20 cellular contexts compared by ENCODE assay signal in genomic region chr1:64959973-64960372, GRCh38. TPM values are rescaled to one million over a fixed set of nuclear protein-coding genes. Genes with fewer than 3 reads are reported as not detected.
A peak's percentile ranks its signal among the peaks of the same experiment; 100 is the strongest.
DNase-seq lines count a peak whose midpoint lies in the region; ATAC-seq and TF ChIP-seq lines count a peak whose summit lies in the region.
"Had no signal": no experiment of that assay in that cellular context is flagged by ENCODE, and none has a peak within 500 bp of the region (broad histone marks: within the 10 kb centered on the region; RNA-seq: fewer than 3 reads in every experiment).

No MANE protein-coding gene starts in this region.

- no peak for TF ChIP-seq EP300 in upper lobe of left lung (IDR thresholded peaks at IDR 0.05)

- H3K4me3 Mint-ChIP-seq in CD4-positive, CD25-positive, alpha-beta regulatory T cell: peak overlapping the region; percentile 76 to 95 (median 92)
- H3K4me3 Mint-ChIP-seq in T-helper 17 cell (peak overlapping the region; percentile 92), immature natural killer cell (peak overlapping the region in 4 of 5 donors; percentile 91 to 96 (median 92))
- H3K4me3 Mint-ChIP-seq: HFFc6 had no signal

- H3K36me3 ChIP-seq in A673 (ENCODE audit: insufficient read depth, low read length, poor library complexity, severe bottlenecking) (peaks cover 9% of the 10 kb centered on the region), upper lobe of left lung (no peaks in the 10 kb centered on the region)
- H3K36me3 ChIP-seq in CD4-positive, CD25-positive, alpha-beta regulatory T cell (ENCODE audit: control insufficient read depth, insufficient read depth, low read length): peaks cover 9% of the 10 kb centered on the region
- H3K36me3 ChIP-seq: ascending aorta, SJCRH30, vagina had no signal

- H3K27ac ChIP-seq in A673 (ENCODE audit: low read depth, low read length, poor library complexity, severe bottlenecking) (peak overlapping the region; percentile 7), upper lobe of left lung (no peak overlapping the region)
- peak overlapping the region; percentile 18 for H3K27ac ChIP-seq in CD4-positive, CD25-positive, alpha-beta regulatory T cell (ENCODE audit: insufficient read depth, low read length, poor library complexity, severe bottlenecking)
- H3K27ac ChIP-seq: ascending aorta, parathyroid adenoma, SJCRH30, vagina had no signal

- H3K9me3 Mint-ChIP-seq in CD4-positive, CD25-positive, alpha-beta regulatory T cell: no peaks in the 10 kb centered on the region
- no peaks in the 10 kb centered on the region for H3K9me3 Mint-ChIP-seq in immature natural killer cell
- H3K9me3 Mint-ChIP-seq: HFFc6 had no signal

- CTCF ChIA-PET in A673 (lab: Charles Lee): no interaction called here

- no peaks in the 10 kb centered on the region for H3K9me3 ChIP-seq in A673 (ENCODE audit: low read depth, low read length, poor library complexity, severe bottlenecking)
- H3K9me3 ChIP-seq in CD4-positive, CD25-positive, alpha-beta regulatory T cell (ENCODE audit: control insufficient read depth in 2 of 2, low read length in 2 of 2): no peaks in the 10 kb centered on the region
- H3K9me3 ChIP-seq in T-helper 17 cell (ENCODE audit: control insufficient read depth, low read length, poor library complexity, severe bottlenecking): no peaks in the 10 kb centered on the region
- no peaks in the 10 kb centered on the region for H3K9me3 ChIP-seq in upper lobe of left lung
- H3K9me3 ChIP-seq: ascending aorta, SJCRH30, vagina had no signal

- DNase-seq in A673 (ENCODE audit: low spot score) (no peak), T-helper 17 cell (no peak), immature natural killer cell (no peak), upper lobe of left lung (no peak), HuH-7 (ENCODE audit: low spot score) (no peak)
- DNase-seq in CD4-positive, CD25-positive, alpha-beta regulatory T cell: no peak
- DNase-seq: activated CD4-positive, CD25-positive, alpha-beta regulatory T cell treated with anti-CD3 and anti-CD28 coated beads, Interleukin-2, amount 50 U/mL, for 72 hours; GDM1; glutamatergic neuron; HFFc6; NCI-H1417; NCI-H2171; NCI-H774; SJCRH30; stimulated activated CD4-positive, alpha-beta T cell treated with anti-CD3 and anti-CD28 coated beads, Interleukin-2, amount 100 ng/mL, for 48 hours; T-helper 9 cell had no signal

- intact Hi-C loops in A673 (cut with micrococcal nuclease; ENCODE audit: unreplicated experiment): loop anchor here (5.0 kb wide), 1 partner anchor 33 kb away; no protein-coding TSS in a partner anchor

- H3K36me3 Mint-ChIP-seq in CD4-positive, CD25-positive, alpha-beta regulatory T cell: no peaks in the 10 kb centered on the region
- H3K36me3 Mint-ChIP-seq in T-helper 17 cell (ENCODE audit: low read depth) (no peaks in the 10 kb centered on the region), immature natural killer cell (peaks cover 0 to 3% (median 0%) of the 10 kb centered on the region in 3 donors)

- POLR2A ChIA-PET in A673 (lab: Charles Lee; ENCODE audit: low non-redundant PET): no interaction called here

- peak overlapping the region in 2 of 3 donors; percentile 75 to 85 for H3K27ac Mint-ChIP-seq in CD4-positive, CD25-positive, alpha-beta regulatory T cell
- no peak overlapping the region for H3K27ac Mint-ChIP-seq in T-helper 17 cell
- H3K27ac Mint-ChIP-seq in immature natural killer cell: peak overlapping the region in 3 of 6 donors; percentile 92 to 94 (median 93)
- H3K27ac Mint-ChIP-seq: HFFc6 had no signal

- H3K4me1 ChIP-seq in A673 (ENCODE audit: insufficient read depth, low read length, poor library complexity, severe bottlenecking): peaks cover 87% of the 10 kb centered on the region
- H3K4me1 ChIP-seq in CD4-positive, CD25-positive, alpha-beta regulatory T cell (ENCODE audit: control insufficient read depth, insufficient read depth, low read length, poor library complexity, severe bottlenecking): peaks cover 91% of the 10 kb centered on the region
- H3K4me1 ChIP-seq in upper lobe of left lung: peaks cover 63 to 90% (median 77%) of the 10 kb centered on the region in 4 donors

- TF ChIP-seq CTCF in A673 (conservative IDR thresholded peaks at IDR 0.05; ENCODE audit: low read depth, low read length) (no peak), upper lobe of left lung (IDR thresholded peaks at IDR 0.05) (no peak)

- no TSS peak for BruUV-seq in A673 (replicated peaks; lab: Mats Ljungman, UMichigan)

- WGBS in upper lobe of left lung, 2 donors: 88 to 91% methylated on average over 5 of the region's 5 CpGs

- H3K27me3 ChIP-seq in A673 (replicated peaks; ENCODE audit: insufficient read depth, low read depth, low read length, poor library complexity) (no peaks in the 10 kb centered on the region), upper lobe of left lung (no peaks in the 10 kb centered on the region)
- H3K27me3 ChIP-seq in CD4-positive, CD25-positive, alpha-beta regulatory T cell (ENCODE audit: control insufficient read depth, insufficient read depth, low read length): no peaks in the 10 kb centered on the region
- H3K27me3 ChIP-seq: ascending aorta, SJCRH30, vagina had no signal

- no peak overlapping the region for H3K4me3 ChIP-seq in A673 (ENCODE audit: low read depth, low read length, poor library complexity, severe bottlenecking)
- peak overlapping the region; percentile 96 for H3K4me3 ChIP-seq in CD4-positive, CD25-positive, alpha-beta regulatory T cell (ENCODE audit: low read depth, low read length)
- no peak overlapping the region for H3K4me3 ChIP-seq in upper lobe of left lung
- H3K4me3 ChIP-seq: ascending aorta, SJCRH30, vagina had no signal

- H3K27me3 Mint-ChIP-seq in CD4-positive, CD25-positive, alpha-beta regulatory T cell: no peaks in the 10 kb centered on the region
- H3K27me3 Mint-ChIP-seq in T-helper 17 cell: no peaks in the 10 kb centered on the region
- peaks cover 0 to 18% (median 1%) of the 10 kb centered on the region in 3 donors for H3K27me3 Mint-ChIP-seq in immature natural killer cell (ENCODE audit: low read depth in 3 of 3)

- TF ChIP-seq POLR2A in upper lobe of left lung (IDR thresholded peaks at IDR 0.05): no peak

- peaks cover 19 to 58% (median 49%) of the 10 kb centered on the region in 4 donors for H3K4me1 Mint-ChIP-seq in CD4-positive, CD25-positive, alpha-beta regulatory T cell
- H3K4me1 Mint-ChIP-seq in T-helper 17 cell (peaks cover 53% of the 10 kb centered on the region), immature natural killer cell (peaks cover 0 to 4% of the 10 kb centered on the region in 2 donors)

- no peak for ATAC-seq in CD4-positive, CD25-positive, alpha-beta regulatory T cell (ENCODE audit: low read depth in 2 of 2)
- ATAC-seq in T-helper 17 cell (no peak), HG03045 (IDR thresholded peaks at IDR 0.05; ENCODE audit: unreplicated experiment) (no peak), upper lobe of left lung (ENCODE audit: low FRiP score in 2 of 2) (no peak)

RNA-seq across cellular contexts. Expression of gene JAK1, which starts 6.4 kb away (rescaled TPM):
- total RNA-seq in A673 (2021) (318 and 339 TPM in 2 replicates), T-helper 17 cell (100 to 1,000 TPM; 246 to 317 TPM), upper lobe of left lung (100 to 1,000 TPM; 156 to 191 (median 167) TPM)
- total RNA-seq in CD4-positive, CD25-positive, alpha-beta regulatory T cell: 333 TPM
- 100 to 1,000 TPM; 215 to 231 (median 223) TPM for polyA plus RNA-seq in CD4-positive, CD25-positive, alpha-beta regulatory T cell
- 100 to 1,000 TPM; 265 to 734 (median 416) TPM for polyA plus RNA-seq in immature natural killer cell

Comparison
In these comparisons a context has a peak if more than half of its experiments do, and no peak if none do; other contexts are left out.
1. H3K27ac ChIP-seq: peak in A673 (single experiment) and CD4-positive, CD25-positive, alpha-beta regulatory T cell (single experiment); none in upper lobe of left lung (0 of 4).
2. Peak in every context shown above with its lines, with median percentiles within 50 percentile points of each other: H3K4me3 Mint-ChIP-seq.